ENCODE assay signal across 17 cellular contexts in the genomic region with DNA sequence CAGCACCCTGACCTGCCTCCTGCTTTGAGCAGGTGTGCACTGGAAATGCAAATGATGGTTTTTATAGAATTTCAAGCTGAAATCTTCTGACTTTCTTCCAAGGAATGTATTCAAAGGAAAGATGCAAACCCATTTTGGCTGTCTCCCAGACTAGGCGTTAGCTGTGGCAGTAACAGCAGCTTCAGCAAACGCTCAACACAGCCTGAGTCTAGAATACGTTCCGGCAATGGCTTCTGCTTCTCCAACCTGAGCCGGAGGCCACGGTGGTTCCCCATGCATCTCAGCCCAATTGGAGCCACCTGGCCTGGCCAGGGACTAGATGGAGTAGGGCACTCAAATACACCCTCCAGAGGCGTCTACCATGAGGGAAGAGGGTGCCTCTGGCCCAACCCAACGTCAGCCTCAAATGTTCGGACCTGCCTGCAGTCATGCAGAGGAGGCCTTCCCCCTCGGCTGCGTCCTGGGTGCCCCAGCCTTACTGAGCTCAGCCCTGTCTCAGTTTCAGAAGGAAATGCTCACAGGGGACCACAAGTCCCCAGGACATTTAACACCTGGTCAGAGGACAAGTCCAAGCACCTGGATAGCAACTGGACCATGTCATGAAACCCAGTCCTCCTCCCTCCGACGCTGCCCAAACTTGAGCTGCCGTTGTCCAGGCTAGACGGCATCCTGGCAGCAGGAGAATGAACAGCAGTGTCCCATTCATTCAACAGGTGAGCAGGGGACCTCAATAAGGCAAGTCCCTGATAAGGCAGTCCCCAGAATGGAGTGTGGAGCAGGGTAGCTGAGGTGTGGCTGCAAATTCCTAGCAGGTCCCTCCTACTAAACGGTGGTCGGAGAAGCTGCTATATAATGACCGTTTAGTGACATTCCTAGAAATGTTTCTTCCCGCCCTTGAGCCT.
DNase-seq lines count a peak whose midpoint lies in the region; ATAC-seq, FAIRE-seq and TF ChIP-seq lines count a peak whose summit lies in the region.
"Had no signal": no experiment of that assay in that cellular context is flagged by ENCODE, and none has a peak within 500 bp of the region (broad histone marks: within the 10 kb centered on the region; RNA-seq: fewer than 3 reads in every experiment).

No MANE protein-coding gene starts in this region.

- H4K20me1 ChIP-seq in keratinocyte (ENCODE audit: control insufficient read depth, extremely low read depth, insufficient read depth, low read length): no peaks in the 10 kb centered on the region

- no peak for TF ChIP-seq POLR2A in A549 (IDR thresholded peaks at IDR 0.05; ENCODE audit: low read length)

- POLR2A ChIA-PET in A549 (lab: Yijun Ruan, JAX): interaction anchor here (1.3 kb wide), 1 partner anchor 10 kb away, joined by 3 read pairs; no protein-coding TSS in a partner anchor
- POLR2A ChIA-PET in HEK293 (lab: Yijun Ruan, JAX): interaction anchor here (0.6 kb wide), 2 partner anchors 29 to 121 kb away, joined by 3 read pairs; no protein-coding TSS in a partner anchor

- 85% methylated on average over 17 of the region's 19 CpGs for WGBS in A549 (ENCODE audit: missing lambda C conversion rate)

- H3K9me1 ChIP-seq in keratinocyte (ENCODE audit: control insufficient read depth, extremely low read depth, insufficient read depth, low read length): no peaks in the 10 kb centered on the region

- no peaks in the 10 kb centered on the region for H3K9me3 ChIP-seq in A549
- no peaks in the 10 kb centered on the region for H3K9me3 ChIP-seq in HEK293 (ENCODE audit: control insufficient read depth, insufficient read depth, low read depth, low read length)
- H3K9me3 ChIP-seq in keratinocyte (ENCODE audit: control insufficient read depth, low read depth, low read length): no peaks in the 10 kb centered on the region

- TF ChIP-seq EP300 in A549 (IDR thresholded peaks at IDR 0.05): no peak

- DNase-seq in A549 (ENCODE audit: low read depth in 1 of 2, low spot score in 1 of 2) (no peak), caudate nucleus (lab: John Stamatoyannopoulos, UW) (peak in 2 of 61 donors; percentile 31 to 63), keratinocyte (ENCODE audit: low read depth, low spot score) (no peak), substantia nigra (lab: John Stamatoyannopoulos, UW) (no peak)
- DNase-seq in activated CD4-positive, alpha-beta T cell treated with anti-CD3 and anti-CD28 coated beads, Interleukin-2, amount 50 U/mL, for 48 hours: no peak
- DNase-seq in stimulated activated CD4-positive, alpha-beta T cell treated with anti-CD3 and anti-CD28 coated beads, Interleukin-4, amount 100 ng/mL, for 4 hours: no peak
- DNase-seq: CD8-positive, alpha-beta T cell; DND-41; GDM1; GOT3; MV-4-11; NCI-H1436; NCI-H2081; NCI-H510A treated with DMSO at 0.1 percent for 48 hours; RPMI8226 had no signal

- FAIRE-seq in A549 (lab: Jason Lieb, UNC) (no peak), keratinocyte (lab: Jason Lieb, UNC) (no peak)

- H3K79me2 ChIP-seq in keratinocyte (ENCODE audit: control insufficient read depth, insufficient read depth, low read length): no peaks in the 10 kb centered on the region

- H3K36me3 ChIP-seq in HEK293 (ENCODE audit: control insufficient read depth in 2 of 2, insufficient read depth in 1 of 2, low read length in 2 of 2): peaks cover 0 to 9% of the 10 kb centered on the region in 2 experiments; a peak in 1 of 3 replicates
- no peaks in the 10 kb centered on the region for H3K36me3 ChIP-seq in keratinocyte (ENCODE audit: control insufficient read depth in 2 of 2, extremely low read depth in 1 of 2, insufficient read depth in 2 of 2, low read length in 2 of 2)

- H3K4me3 ChIP-seq in A549 (no peak overlapping the region), HEK293 (ENCODE audit: low read depth, low read length) (no peak overlapping the region), keratinocyte (ENCODE audit: control insufficient read depth in 2 of 3, extremely low read depth in 1 of 3, insufficient read depth in 2 of 3, low read depth in 1 of 3, low read length in 3 of 3) (no peak overlapping the region)

- H2AFZ ChIP-seq in keratinocyte (ENCODE audit: control insufficient read depth, low read length): peak overlapping the region; percentile 40

- H3K9ac ChIP-seq in keratinocyte (ENCODE audit: control insufficient read depth, extremely low read depth, insufficient read depth, low read length): no peak overlapping the region

- no peak for ATAC-seq in A549
- ATAC-seq in HG03039 (IDR thresholded peaks at IDR 0.05; ENCODE audit: unreplicated experiment): no peak

- peak overlapping the region; percentile 64 to 80 for H3K27ac ChIP-seq in A549
- no peak overlapping the region for H3K27ac ChIP-seq in HEK293 (ENCODE audit: extremely low read depth, low read depth, low read length)
- peak overlapping the region; percentile 3 for H3K27ac ChIP-seq in caudate nucleus (ENCODE audit: low read depth, low read length)
- no peak overlapping the region for H3K27ac ChIP-seq in keratinocyte (ENCODE audit: control insufficient read depth, insufficient read depth, low read length)
- no peak overlapping the region for H3K27ac ChIP-seq in substantia nigra (ENCODE audit: low read depth, low read length, poor library complexity, severe bottlenecking)

- no peak for TF ChIP-seq CTCF in A549 (IDR thresholded peaks at IDR 0.05)
- no peak for TF ChIP-seq CTCF in HEK293 (tag by site-specific recombination; IDR thresholded peaks at IDR 0.05)
- no peak for TF ChIP-seq CTCF in keratinocyte (optimal IDR thresholded peaks at IDR 0.05 in 1 of 3, IDR thresholded peaks at IDR 0.05 in 1 of 3, conservative IDR thresholded peaks at IDR 0.05 in 1 of 3; ENCODE audit: extremely low read depth in 1 of 3, insufficient read depth in 2 of 3, low read length in 3 of 3)

- H3K27me3 ChIP-seq in keratinocyte (ENCODE audit: control insufficient read depth, extremely low read depth, insufficient read depth, low read length): no peaks in the 10 kb centered on the region

- TF ChIP-seq RAD21 in A549 (conservative IDR thresholded peaks at IDR 0.05 in 1 of 2, IDR thresholded peaks at IDR 0.05 in 1 of 2): no peak

- dilution Hi-C loops in keratinocyte (cut with MboI; ENCODE audit: extremely low pct_ligation_motif_present, low sequenced_read_pairs): no loop called here

- CTCF ChIA-PET in A549 (lab: Yijun Ruan, JAX) (interaction anchor here (0.8 to 5.2 kb wide), 26 partner anchors 8 to 138 kb away, joined by 3 to 44 read pairs (median 5); no protein-coding TSS in a partner anchor), HEK293 (lab: Yijun Ruan, JAX) (interaction anchor here (0.6 to 2.1 kb wide), 15 partner anchors 11 to 403 kb away, joined by 3 to 8 read pairs (median 4); no protein-coding TSS in a partner anchor)

- peaks cover 28% of the 10 kb centered on the region for H3K4me1 ChIP-seq in A549
- no peaks in the 10 kb centered on the region for H3K4me1 ChIP-seq in HEK293 (ENCODE audit: control insufficient read depth, insufficient read depth, low read length)
- H3K4me1 ChIP-seq in keratinocyte (ENCODE audit: control insufficient read depth, extremely low read depth, insufficient read depth, low read length): peaks cover 17% of the 10 kb centered on the region

- H3K4me2 ChIP-seq in A549 (peak overlapping the region; percentile 68; the same call in 2 of the 3 replicates), keratinocyte (ENCODE audit: control insufficient read depth, extremely low read depth, insufficient read depth, low read depth, low read length) (peak overlapping the region; percentile 58)

TF ChIP-seq in A549, 52 proteins besides CTCF, POLR2A, EP300 and RAD21 (continues in another document):
- no peak for TF ChIP-seq ZNF302 (CRISPR knock-in tag; IDR thresholded peaks at IDR 0.05)
- TF ChIP-seq MAZ (IDR thresholded peaks at IDR 0.05; ENCODE audit: borderline replicate concordance, low read depth, low read length): no peak
- TF ChIP-seq BHLHE40 (IDR thresholded peaks at IDR 0.05; ENCODE audit: low read depth, low read length): no peak
- TF ChIP-seq, protein P1, sequence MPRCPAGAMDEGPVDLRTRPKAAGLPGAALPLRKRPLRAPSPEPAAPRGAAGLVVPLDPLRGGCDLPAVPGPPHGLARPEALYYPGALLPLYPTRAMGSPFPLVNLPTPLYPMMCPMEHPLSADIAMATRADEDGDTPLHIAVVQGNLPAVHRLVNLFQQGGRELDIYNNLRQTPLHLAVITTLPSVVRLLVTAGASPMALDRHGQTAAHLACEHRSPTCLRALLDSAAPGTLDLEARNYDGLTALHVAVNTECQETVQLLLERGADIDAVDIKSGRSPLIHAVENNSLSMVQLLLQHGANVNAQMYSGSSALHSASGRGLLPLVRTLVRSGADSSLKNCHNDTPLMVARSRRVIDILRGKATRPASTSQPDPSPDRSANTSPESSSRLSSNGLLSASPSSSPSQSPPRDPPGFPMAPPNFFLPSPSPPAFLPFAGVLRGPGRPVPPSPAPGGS (IDR thresholded peaks at IDR 0.05): no peak
- no peak for TF ChIP-seq FOSB (CRISPR knock-in tag; IDR thresholded peaks at IDR 0.05)
- no peak for TF ChIP-seq FOXS1 (CRISPR knock-in tag; IDR thresholded peaks at IDR 0.05)
- TF ChIP-seq GATA3 (IDR thresholded peaks at IDR 0.05; ENCODE audit: borderline replicate concordance): no peak

TF ChIP-seq in HEK293, 187 proteins besides CTCF, POLR2A, EP300 and RAD21:
- peak; percentile 58; the same call in 1 of the 2 replicates for TF ChIP-seq SCRT1 (tag by site-specific recombination; IDR thresholded peaks at IDR 0.05; ENCODE audit: borderline replicate concordance)
- no peak for TF ChIP-seq ZNF514 (tag by site-specific recombination; IDR thresholded peaks at IDR 0.05)
- TF ChIP-seq SCRT2 (tag by site-specific recombination; IDR thresholded peaks at IDR 0.05): peak; percentile 88

Comparison
In these comparisons a context has a peak if more than half of its experiments do, and no peak if none do; other contexts are left out.
1. H3K27ac ChIP-seq: peak in A549 (2 of 2) and caudate nucleus (single experiment); none in HEK293 (single experiment), keratinocyte (single experiment) and substantia nigra (single experiment).